22 cellular contexts compared by ENCODE assay signal in the genomic region with DNA sequence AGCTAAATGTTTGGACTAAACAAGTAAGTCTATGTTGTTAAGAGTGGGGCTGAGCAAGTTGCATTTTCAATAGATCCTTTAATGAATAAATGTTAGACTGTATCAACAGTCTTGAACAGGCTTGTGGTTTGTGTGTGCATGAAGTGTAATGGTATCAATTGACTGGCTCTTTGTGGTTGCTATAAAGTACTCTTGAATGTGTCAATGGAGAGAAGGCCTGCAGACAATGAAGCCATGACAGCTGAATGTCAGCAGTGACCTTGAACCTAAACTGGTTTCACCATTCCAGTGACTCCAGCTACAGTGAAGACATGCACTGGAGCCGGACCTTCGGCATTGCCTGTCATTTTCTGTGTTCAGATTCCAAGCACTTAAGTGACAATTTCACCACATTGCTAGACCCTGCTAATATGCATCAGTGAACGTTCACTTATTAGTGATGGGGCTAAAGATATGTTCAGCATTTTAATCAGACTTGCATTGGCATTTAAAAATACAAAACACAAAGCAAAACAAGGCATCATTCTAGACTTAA.
A peak's percentile ranks its signal among the peaks of the same experiment; 100 is the strongest.
DNase-seq lines count a peak whose midpoint lies in the region; ATAC-seq, FAIRE-seq and TF ChIP-seq lines count a peak whose summit lies in the region.
"Had no signal": no experiment of that assay in that cellular context is flagged by ENCODE, and none has a peak within 500 bp of the region (broad histone marks: within the 10 kb centered on the region; RNA-seq: fewer than 3 reads in every experiment).

No MANE protein-coding gene starts in this region.

- no peak for ATAC-seq in natural killer cell
- ATAC-seq: A549, GM12878 had no signal

- H3K27ac Mint-ChIP-seq in astrocyte (ENCODE audit: unreplicated experiment) (no peak overlapping the region), natural killer cell (no peak overlapping the region)
- H3K27ac Mint-ChIP-seq: B cell, CD14-positive monocyte had no signal

- H3K9me3 ChIP-seq in astrocyte (ENCODE audit: insufficient read depth, low read depth, low read length): no peaks in the 10 kb centered on the region
- H3K9me3 ChIP-seq in neural cell (ENCODE audit: low read length): no peaks in the 10 kb centered on the region
- no peaks in the 10 kb centered on the region for H3K9me3 ChIP-seq in testis
- H3K9me3 ChIP-seq: A549, Peyer's patch, SJCRH30 had no signal

- no peak for TF ChIP-seq EP300 in neural cell (conservative IDR thresholded peaks at IDR 0.05; ENCODE audit: poor library complexity, severe bottlenecking)

- 81 to 87% methylated on average over 3 of the region's 3 CpGs for WGBS in testis, 2 donors

- H3K4me2 ChIP-seq in astrocyte (ENCODE audit: low read length) (peak overlapping the region; percentile 9), neural cell (ENCODE audit: low read length) (peak overlapping the region; percentile 3)
- H3K4me2 ChIP-seq: A549 had no signal

- H3K27ac ChIP-seq in astrocyte (ENCODE audit: low read depth, low read length) (no peak overlapping the region), neural cell (ENCODE audit: low read length) (no peak overlapping the region), testis (no peak overlapping the region)
- H3K27ac ChIP-seq: A549, GM23248, Peyer's patch, SJCRH30 had no signal

- intact Hi-C loops in natural killer cell (cut with micrococcal nuclease): no loop called here
- intact Hi-C loops in testis (cut with DNase I; ENCODE audit: low total_unique reads): no loop called here
- intact Hi-C loops in posterior cingulate gyrus (cut with DNase I): no loop called here

- H3K9me2 ChIP-seq in neural cell (ENCODE audit: insufficient read depth, low read length): no peaks in the 10 kb centered on the region

- no peak for TF ChIP-seq RAD21 in neural cell (conservative IDR thresholded peaks at IDR 0.05)

- no peak overlapping the region for H2AFZ ChIP-seq in astrocyte (ENCODE audit: low read depth, low read length)
- no peak overlapping the region for H2AFZ ChIP-seq in neural cell (ENCODE audit: low read depth, low read length)
- H2AFZ ChIP-seq: GM23248 had no signal

- peaks cover 6% of the 10 kb centered on the region for H3F3A ChIP-seq in neural cell (ENCODE audit: insufficient read depth, low read length, poor library complexity, severe bottlenecking)

- H3K4me3 Mint-ChIP-seq in astrocyte (ENCODE audit: unreplicated experiment) (no peak overlapping the region), natural killer cell (no peak overlapping the region)
- H3K4me3 Mint-ChIP-seq: B cell, CD14-positive monocyte had no signal

- DNase-seq in G401 (ENCODE audit: low spot score): peak; percentile 74
- peak; percentile 48 for DNase-seq in NCI-H187 treated with DMSO at 0.1 percent for 48 hours (lab: John Stamatoyannopoulos, UW)
- peak; percentile 2 for DNase-seq in astrocyte (ENCODE audit: low read depth)
- DNase-seq in natural killer cell: no peak
- DNase-seq in testis: no peak
- no peak for DNase-seq in posterior cingulate gyrus
- DNase-seq: DMS79 treated with DMSO at 0.1 percent for 48 hours, GM23248, HCEC 1CT, KG1, NCI-H1105, NCI-H146, NCI-H2227 treated with DMSO at 0.1 percent for 48 hours, NCI-H524, Peyer's patch, SJCRH30 had no signal

- TF ChIP-seq CTCF in astrocyte (IDR thresholded peaks at IDR 0.05; ENCODE audit: insufficient read depth, low read depth, low read length): no peak
- no peak for TF ChIP-seq CTCF in neural cell (IDR thresholded peaks at IDR 0.05; ENCODE audit: poor library complexity, severe bottlenecking)
- TF ChIP-seq CTCF in natural killer cell (IDR thresholded peaks at IDR 0.05): no peak
- TF ChIP-seq CTCF in testis (IDR thresholded peaks at IDR 0.05): no peak

- H3K4me3 ChIP-seq in astrocyte (ENCODE audit: insufficient read depth, low read depth, low read length) (no peak overlapping the region), neural cell (ENCODE audit: low read length) (no peak overlapping the region), testis (no peak overlapping the region)
- H3K4me3 ChIP-seq: A549, GM12878, GM23248, Peyer's patch, SJCRH30 had no signal

- H3K27me3 ChIP-seq in astrocyte (ENCODE audit: insufficient read depth, low read length): no peaks in the 10 kb centered on the region
- no peaks in the 10 kb centered on the region for H3K27me3 ChIP-seq in neural cell (ENCODE audit: insufficient read depth, low read depth, low read length)
- H3K27me3 ChIP-seq in testis: no peaks in the 10 kb centered on the region
- H3K27me3 ChIP-seq: Peyer's patch, SJCRH30 had no signal

- H3K9me3 Mint-ChIP-seq in astrocyte (ENCODE audit: unreplicated experiment) (no peaks in the 10 kb centered on the region), natural killer cell (no peaks in the 10 kb centered on the region)

- H3K27me3 Mint-ChIP-seq in astrocyte (ENCODE audit: low read depth, unreplicated experiment) (peaks cover 12% of the 10 kb centered on the region), natural killer cell (ENCODE audit: low read depth in 2 of 2) (peaks cover 9 to 34% of the 10 kb centered on the region in 2 donors)

- H3K36me3 Mint-ChIP-seq in astrocyte (ENCODE audit: low read depth, unreplicated experiment) (no peaks in the 10 kb centered on the region), natural killer cell (no peaks in the 10 kb centered on the region)
- H3K36me3 Mint-ChIP-seq: CD14-positive monocyte had no signal

- no peaks in the 10 kb centered on the region for H3K36me3 ChIP-seq in astrocyte (ENCODE audit: insufficient read depth, low read length)
- no peaks in the 10 kb centered on the region for H3K36me3 ChIP-seq in neural cell (ENCODE audit: insufficient read depth, low read length)
- no peaks in the 10 kb centered on the region for H3K36me3 ChIP-seq in testis (ENCODE audit: low read depth, missing control alignments)
- H3K36me3 ChIP-seq: Peyer's patch, SJCRH30 had no signal

- no peaks in the 10 kb centered on the region for H4K20me1 ChIP-seq in astrocyte (ENCODE audit: insufficient read depth, low read length)
- H4K20me1 ChIP-seq in neural cell (ENCODE audit: insufficient read depth): no peaks in the 10 kb centered on the region

- H3K79me2 ChIP-seq in astrocyte (ENCODE audit: insufficient read depth, low read length) (no peaks in the 10 kb centered on the region), neural cell (replicated peaks; ENCODE audit: insufficient read depth, low read length) (peaks cover 4% of the 10 kb centered on the region)

- no peak for TF ChIP-seq POLR2A in testis (IDR thresholded peaks at IDR 0.05)

- H3K4me1 Mint-ChIP-seq in astrocyte (ENCODE audit: low read depth, unreplicated experiment): no peaks in the 10 kb centered on the region
- H3K4me1 Mint-ChIP-seq in natural killer cell: no peaks in the 10 kb centered on the region
- H3K4me1 Mint-ChIP-seq: B cell, CD14-positive monocyte had no signal

- no peak overlapping the region for H3K9ac ChIP-seq in astrocyte (ENCODE audit: low read length)
- no peak overlapping the region for H3K9ac ChIP-seq in neural cell (ENCODE audit: low read length)
- H3K9ac ChIP-seq: GM23248 had no signal

- in situ Hi-C loops in G401 (cut with HindIII; ENCODE audit: low sequenced_read_pairs): no loop called here

- H3K4me1 ChIP-seq in astrocyte (ENCODE audit: insufficient read depth, low read length) (peaks cover 6% of the 10 kb centered on the region), testis (no peaks in the 10 kb centered on the region)
- H3K4me1 ChIP-seq: A549, Peyer's patch, SJCRH30 had no signal

- no peak for FAIRE-seq in astrocyte (lab: Jason Lieb, UNC)
- FAIRE-seq: A549, GM12878, HTR-8/SVneo had no signal

TF ChIP-seq in neural cell, 6 proteins besides CTCF, POLR2A, EP300 and RAD21:
- TF ChIP-seq EZH2 (IDR thresholded peaks at IDR 0.05; ENCODE audit: borderline replicate concordance, insufficient read depth, low read length, poor library complexity, severe bottlenecking) (no peak), MXI1 (conservative IDR thresholded peaks at IDR 0.05; ENCODE audit: poor library complexity, severe bottlenecking) (no peak), SMC3 (conservative IDR thresholded peaks at IDR 0.05; ENCODE audit: poor library complexity) (no peak), TAF1 (IDR thresholded peaks at IDR 0.05; ENCODE audit: low read depth) (no peak), POLR2AphosphoS5 (IDR thresholded peaks at IDR 0.05) (no peak)
- TF ChIP-seq, protein P1, sequence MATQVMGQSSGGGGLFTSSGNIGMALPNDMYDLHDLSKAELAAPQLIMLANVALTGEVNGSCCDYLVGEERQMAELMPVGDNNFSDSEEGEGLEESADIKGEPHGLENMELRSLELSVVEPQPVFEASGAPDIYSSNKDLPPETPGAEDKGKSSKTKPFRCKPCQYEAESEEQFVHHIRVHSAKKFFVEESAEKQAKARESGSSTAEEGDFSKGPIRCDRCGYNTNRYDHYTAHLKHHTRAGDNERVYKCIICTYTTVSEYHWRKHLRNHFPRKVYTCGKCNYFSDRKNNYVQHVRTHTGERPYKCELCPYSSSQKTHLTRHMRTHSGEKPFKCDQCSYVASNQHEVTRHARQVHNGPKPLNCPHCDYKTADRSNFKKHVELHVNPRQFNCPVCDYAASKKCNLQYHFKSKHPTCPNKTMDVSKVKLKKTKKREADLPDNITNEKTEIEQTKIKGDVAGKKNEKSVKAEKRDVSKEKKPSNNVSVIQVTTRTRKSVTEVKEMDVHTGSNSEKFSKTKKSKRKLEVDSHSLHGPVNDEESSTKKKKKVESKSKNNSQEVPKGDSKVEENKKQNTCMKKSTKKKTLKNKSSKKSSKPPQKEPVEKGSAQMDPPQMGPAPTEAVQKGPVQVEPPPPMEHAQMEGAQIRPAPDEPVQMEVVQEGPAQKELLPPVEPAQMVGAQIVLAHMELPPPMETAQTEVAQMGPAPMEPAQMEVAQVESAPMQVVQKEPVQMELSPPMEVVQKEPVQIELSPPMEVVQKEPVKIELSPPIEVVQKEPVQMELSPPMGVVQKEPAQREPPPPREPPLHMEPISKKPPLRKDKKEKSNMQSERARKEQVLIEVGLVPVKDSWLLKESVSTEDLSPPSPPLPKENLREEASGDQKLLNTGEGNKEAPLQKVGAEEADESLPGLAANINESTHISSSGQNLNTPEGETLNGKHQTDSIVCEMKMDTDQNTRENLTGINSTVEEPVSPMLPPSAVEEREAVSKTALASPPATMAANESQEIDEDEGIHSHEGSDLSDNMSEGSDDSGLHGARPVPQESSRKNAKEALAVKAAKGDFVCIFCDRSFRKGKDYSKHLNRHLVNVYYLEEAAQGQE (IDR thresholded peaks at IDR 0.05; ENCODE audit: borderline replicate concordance): no peak
TF ChIP-seq in neural cell: peak in this region for 0.

Comparison
In these comparisons a context has a peak if more than half of its experiments do, and no peak if none do; other contexts are left out.
1. DNase-seq: peak in G401 (single experiment), NCI-H187 treated with DMSO at 0.1 percent for 48 hours (single experiment) and astrocyte (single experiment); none in natural killer cell (single experiment), testis (single experiment) and posterior cingulate gyrus (0 of 10).